ENCODE assay signal across 8 cellular contexts in the genomic region with DNA sequence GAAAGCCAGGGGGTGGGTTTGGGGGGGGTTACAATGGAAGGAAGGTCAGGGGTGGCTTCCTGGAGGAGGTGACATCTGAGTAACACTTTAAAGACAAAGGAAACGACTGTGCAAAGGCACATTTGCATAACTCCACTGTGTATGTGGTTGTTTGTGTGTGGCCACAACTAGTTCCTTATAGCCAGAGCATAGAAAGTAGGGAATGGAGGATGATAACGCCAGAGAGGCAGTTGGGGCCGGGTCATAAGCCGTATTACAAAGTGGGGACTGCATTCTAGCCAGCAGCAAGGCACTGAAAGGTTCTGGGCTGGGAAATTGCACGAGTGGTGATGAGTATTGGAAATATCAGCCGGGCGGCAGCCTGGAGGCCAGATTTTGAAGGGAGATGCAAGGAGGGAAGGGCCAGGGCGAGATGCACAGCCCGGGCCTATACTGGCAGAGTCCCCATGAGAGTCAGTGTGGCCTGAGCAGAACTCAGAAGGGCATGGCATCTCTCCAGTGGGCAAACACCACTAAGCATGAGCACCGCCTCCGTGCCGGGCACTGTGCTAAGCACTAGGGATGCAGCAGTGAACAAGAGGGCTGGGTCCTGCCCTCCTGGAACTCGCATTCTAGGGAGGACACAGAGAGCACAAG. TPM values are rescaled to one million over a fixed set of nuclear protein-coding genes. Genes with fewer than 3 reads are reported as not detected.
DNase-seq lines count a peak whose midpoint lies in the region; ATAC-seq lines count a peak whose summit lies in the region.

No MANE protein-coding gene starts in this region.

- no peaks in the 10 kb centered on the region for H3K9me3 ChIP-seq in muscle layer of colon (ENCODE audit: low read length)

- H3K27me3 ChIP-seq in muscle layer of colon (ENCODE audit: control insufficient read depth in 1 of 2, insufficient read depth in 2 of 2, low read length in 2 of 2): no peaks in the 10 kb centered on the region

- DNase-seq in GF-D8 (lab: John Stamatoyannopoulos, UW) (peak; percentile 38), NCI-H2029 (lab: John Stamatoyannopoulos, UW) (no peak), NCI-H2196 treated with DMSO at 0.1 percent for 48 hours (lab: John Stamatoyannopoulos, UW; ENCODE audit: unreplicated experiment) (no peak)
- DNase-seq in activated naive CD4-positive, alpha-beta T cell treated with anti-CD3 and anti-CD28 coated beads, Interleukin-2, amount 50 U/mL, for 72 hours (ENCODE audit: low spot score in 2 of 2): no peak
- no peak for DNase-seq in activated CD4-positive, CD25-positive, alpha-beta regulatory T cell (lab: John Stamatoyannopoulos, UW)
- DNase-seq in activated CD4-positive, alpha-beta T cell treated with anti-CD3 and anti-CD28 coated beads for 48 hours: no peak

- H3K9ac ChIP-seq in muscle layer of colon (ENCODE audit: low read length): no peak overlapping the region

- H3K36me3 Mint-ChIP-seq in activated naive CD4-positive, alpha-beta T cell treated with anti-CD3 and anti-CD28 coated beads, Interleukin-2, amount 50 U/mL, for 72 hours: no peaks in the 10 kb centered on the region

- no peak overlapping the region for H3K4me3 ChIP-seq in muscle layer of colon (ENCODE audit: low read depth in 1 of 2, low read length in 2 of 2)

- H3K4me1 ChIP-seq in muscle layer of colon (ENCODE audit: insufficient read depth, low read length): peaks cover 41% of the 10 kb centered on the region

- no peaks in the 10 kb centered on the region for H3K9me3 Mint-ChIP-seq in activated naive CD4-positive, alpha-beta T cell treated with anti-CD3 and anti-CD28 coated beads, Interleukin-2, amount 50 U/mL, for 72 hours

- H3K27ac Mint-ChIP-seq in activated naive CD4-positive, alpha-beta T cell treated with anti-CD3 and anti-CD28 coated beads, Interleukin-2, amount 50 U/mL, for 72 hours: peak overlapping the region; percentile 90 to 94

- peak overlapping the region; percentile 20 for H3K27ac ChIP-seq in muscle layer of colon (ENCODE audit: low read depth, low read length)

- peak; percentile 26 for ATAC-seq in HG03064 (IDR thresholded peaks at IDR 0.05; ENCODE audit: low read depth, unreplicated experiment)
- peak; percentile 12 to 47 for ATAC-seq in activated naive CD4-positive, alpha-beta T cell treated with anti-CD3 and anti-CD28 coated beads, Interleukin-2, amount 50 U/mL, for 72 hours

- H3K36me3 ChIP-seq in muscle layer of colon (ENCODE audit: insufficient read depth, low read length): peaks cover 22% of the 10 kb centered on the region

RNA-seq across cellular contexts. Expression of a gene that starts 33.6 kb away (rescaled TPM):
- 1 to 10 TPM; 2.7 to 9.1 TPM for total RNA-seq in activated naive CD4-positive, alpha-beta T cell treated with anti-CD3 and anti-CD28 coated beads, Interleukin-2, amount 50 U/mL, for 72 hours

RNA-seq across cellular contexts. Expression of a gene that starts 36.1 kb away (rescaled TPM):
- 100 to 1,000 TPM; 117 to 136 TPM for total RNA-seq in activated naive CD4-positive, alpha-beta T cell treated with anti-CD3 and anti-CD28 coated beads, Interleukin-2, amount 50 U/mL, for 72 hours

RNA-seq across cellular contexts. Expression of a gene that starts 49.9 kb away (rescaled TPM):
- 10 to 100 TPM; 13.0 to 13.1 TPM for total RNA-seq in activated naive CD4-positive, alpha-beta T cell treated with anti-CD3 and anti-CD28 coated beads, Interleukin-2, amount 50 U/mL, for 72 hours
